23 cellular contexts compared by ENCODE assay signal in the genomic region with DNA sequence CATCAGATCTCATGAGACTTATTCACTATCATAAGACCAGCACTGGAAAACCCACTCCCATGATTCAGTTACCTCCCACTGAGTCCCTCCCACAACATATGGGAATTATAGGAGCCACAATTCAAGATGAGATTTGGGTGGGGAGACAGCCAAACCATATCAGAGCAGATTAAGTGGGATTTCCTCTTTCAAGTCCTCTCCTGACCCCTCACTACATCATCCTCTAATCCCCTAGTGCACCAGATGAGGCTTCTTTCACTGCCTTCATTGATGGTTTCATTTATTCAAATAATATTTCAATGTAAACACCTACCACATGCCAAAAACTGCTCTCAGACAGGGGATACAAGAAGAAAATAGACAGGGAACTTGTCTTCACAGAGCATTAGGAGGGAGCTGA.
DNase-seq lines count a peak whose midpoint lies in the region; ATAC-seq and TF ChIP-seq lines count a peak whose summit lies in the region.
"Had no signal": no experiment of that assay in that cellular context is flagged by ENCODE, and none has a peak within 500 bp of the region (broad histone marks: within the 10 kb centered on the region; RNA-seq: fewer than 3 reads in every experiment).

No MANE protein-coding gene starts in this region.

- peaks cover 4% of the 10 kb centered on the region for H3K9me3 Mint-ChIP-seq in chondrocyte (ENCODE audit: low read depth)
- H3K9me3 Mint-ChIP-seq: CD8-positive, alpha-beta memory T cell had no signal

- no peaks in the 10 kb centered on the region for H3K27me3 Mint-ChIP-seq in chondrocyte (ENCODE audit: low read depth)

- peak; percentile 93 for DNase-seq in NCI-H82 (lab: John Stamatoyannopoulos, UW)
- DNase-seq in ascending aorta (ENCODE audit: low spot score in 2 of 2), result no peak
- DNase-seq in fibroblast of the aortic adventitia (ENCODE audit: low read depth), result peak; percentile 13
- no peak for DNase-seq in chondrocyte (ENCODE audit: low spot score)
- DNase-seq in NCI-H1092 (lab: John Stamatoyannopoulos, UW), result no peak
- DNase-seq in GM13976 (ENCODE audit: low spot score), result no peak
- DNase-seq: BE2C; C1 segment of cervical spinal cord; CD4-positive, CD25-positive, alpha-beta regulatory T cell; CD8-positive, alpha-beta memory T cell; COR-L47; DMS 273 treated with DMSO at 0.1 percent for 48 hours; DMS53; DND-41; EL; GOT3; H7; HFFc6 had no signal

- H3K27ac Mint-ChIP-seq in chondrocyte (ENCODE audit: unreplicated experiment), result no peak overlapping the region
- H3K27ac Mint-ChIP-seq: CD4-positive, CD25-positive, alpha-beta regulatory T cell; CD8-positive, alpha-beta memory T cell; HFFc6; IgD-negative memory B cell had no signal

- intact Hi-C loops in ascending aorta (cut with DNase I), result no loop called here

- TF ChIP-seq CTCF in ascending aorta (IDR thresholded peaks at IDR 0.05) (no peak), fibroblast of the aortic adventitia (IDR thresholded peaks at IDR 0.05; ENCODE audit: insufficient read depth, low read length) (no peak), chondrocyte (IDR thresholded peaks at IDR 0.05) (no peak), GM13976 (IDR thresholded peaks at IDR 0.05; ENCODE audit: borderline replicate concordance, control extremely low read depth, extremely low read depth, insufficient read depth, missing control alignments) (no peak)

- H3K4me3 Mint-ChIP-seq in chondrocyte (ENCODE audit: unreplicated experiment), result no peak overlapping the region
- H3K4me3 Mint-ChIP-seq: CD4-positive, CD25-positive, alpha-beta regulatory T cell; CD8-positive, alpha-beta memory T cell; HFFc6; IgD-negative memory B cell had no signal

- H3K9me3 ChIP-seq in ascending aorta, result no peaks in the 10 kb centered on the region
- H3K9me3 ChIP-seq: BE2C had no signal

- H3K27ac ChIP-seq in ascending aorta, result peak overlapping the region; percentile 73 to 89

- no peaks in the 10 kb centered on the region for H3K27me3 ChIP-seq in ascending aorta
- H3K27me3 ChIP-seq: BE2C had no signal

- peaks cover 17 to 33% of the 10 kb centered on the region in 2 donors for H3K4me1 ChIP-seq in ascending aorta
- H3K4me1 ChIP-seq: BE2C had no signal

- H3K4me3 ChIP-seq in ascending aorta (no peak overlapping the region), fibroblast of the aortic adventitia (ENCODE audit: low read depth, low read length) (no peak overlapping the region)
- H3K4me3 ChIP-seq: GM12878 had no signal

- no peaks in the 10 kb centered on the region for H3K36me3 ChIP-seq in ascending aorta
- H3K36me3 ChIP-seq: BE2C had no signal

- no peaks in the 10 kb centered on the region for H3K36me3 Mint-ChIP-seq in chondrocyte (ENCODE audit: low read depth)
- H3K36me3 Mint-ChIP-seq: CD4-positive, CD25-positive, alpha-beta regulatory T cell; CD8-positive, alpha-beta memory T cell; IgD-negative memory B cell had no signal

- no peaks in the 10 kb centered on the region for H3K4me1 Mint-ChIP-seq in chondrocyte (ENCODE audit: low read depth)
- H3K4me1 Mint-ChIP-seq: CD4-positive, CD25-positive, alpha-beta regulatory T cell; CD8-positive, alpha-beta memory T cell; IgD-negative memory B cell had no signal

- no peak for ATAC-seq in GM18907 (IDR thresholded peaks at IDR 0.05; ENCODE audit: unreplicated experiment)
- ATAC-seq: GM12878, HCT116, HepG2 had no signal

- in situ Hi-C loops in GM13976 (cut with MboI; ENCODE audit: low sequenced_read_pairs, unreplicated experiment), result no loop called here

Comparison
In these comparisons a context has a peak if more than half of its experiments do, and no peak if none do; other contexts are left out.
1. DNase-seq: peak in NCI-H82 (single experiment) and fibroblast of the aortic adventitia (single experiment); none in ascending aorta (0 of 2), chondrocyte (single experiment), NCI-H1092 (single experiment) and GM13976 (single experiment).